22 cellular contexts compared by ENCODE assay signal in genomic region chr1:182056596-182057366, GRCh38. TPM values are rescaled to one million over a fixed set of nuclear protein-coding genes. Genes with fewer than 3 reads are reported as not detected.
DNase-seq lines count a peak whose midpoint lies in the region; ATAC-seq and TF ChIP-seq lines count a peak whose summit lies in the region.
"Had no signal": no experiment of that assay in that cellular context is flagged by ENCODE, and none has a peak within 500 bp of the region (broad histone marks: within the 10 kb centered on the region; RNA-seq: fewer than 3 reads in every experiment).

No MANE protein-coding gene starts in this region.

- TF ChIP-seq CTCF in endodermal cell (conservative IDR thresholded peaks at IDR 0.05) (peak; percentile 40), mucosa of descending colon (IDR thresholded peaks at IDR 0.05) (no peak), suprapubic skin (IDR thresholded peaks at IDR 0.05) (no peak)

- intact Hi-C loops in mucosa of descending colon (cut with DNase I, micrococcal nuclease): no loop called here

- H3K27ac ChIP-seq in endodermal cell (ENCODE audit: low read depth, low read length) (no peak overlapping the region), suprapubic skin (no peak overlapping the region)
- H3K27ac ChIP-seq: cardiac muscle cell, VCaP had no signal

- ATAC-seq in mucosa of descending colon (peak; percentile 65), GM21576 (IDR thresholded peaks at IDR 0.05; ENCODE audit: unreplicated experiment) (no peak)
- ATAC-seq: T-helper 17 cell had no signal

- H3K9ac ChIP-seq in endodermal cell (ENCODE audit: extremely low read depth, low read length, poor library complexity, severe bottlenecking): no peak overlapping the region

- peaks cover 36% of the 10 kb centered on the region for H3K27me3 Mint-ChIP-seq in activated CD4-positive, alpha-beta T cell treated with anti-CD3 and anti-CD28 coated beads, Interleukin-2, amount 10 ng/mL, durations not matched to agents 7 days and 5 days
- peaks cover 54% of the 10 kb centered on the region for H3K27me3 Mint-ChIP-seq in endodermal cell (ENCODE audit: insufficient read depth)

- peak; percentile 15 for DNase-seq in activated CD4-positive, alpha-beta T cell treated with anti-CD3 and anti-CD28 coated beads for 48 hours
- DNase-seq in activated CD4-positive, alpha-beta T cell treated with anti-CD3 and anti-CD28 coated beads, Interleukin-2, amount 10 ng/mL, durations not matched to agents 7 days and 5 days: no peak
- peak; percentile 44 for DNase-seq in H7
- peak; percentile 48 for DNase-seq in endodermal cell
- DNase-seq in mucosa of descending colon: peak in 2 of 3 donors; percentile 21 to 35
- DNase-seq in suprapubic skin (ENCODE audit: low spot score in 2 of 2): no peak
- DNase-seq in OCI-M1 (lab: John Stamatoyannopoulos, UW): no peak
- DNase-seq: activated CD8-positive, alpha-beta memory T cell treated with anti-CD3 and anti-CD28 coated beads for 24 hours; amygdala; BE2C; Caco-2; erythroblast; GOT3; NCI-H1417; NCI-H69; stimulated activated naive CD4-positive, alpha-beta T cell treated with Interleukin-2 at 50 U/mL for 16 hours; T-helper 17 cell had no signal

- POLR2A ChIA-PET in activated CD4-positive, alpha-beta T cell treated with anti-CD3 and anti-CD28 coated beads, Interleukin-2, amount 10 ng/mL, durations not matched to agents 7 days and 5 days (lab: Charles Lee): no interaction called here

- no peak for TF ChIP-seq EP300 in suprapubic skin (IDR thresholded peaks at IDR 0.05)

- no peaks in the 10 kb centered on the region for H3K9me3 Mint-ChIP-seq in activated CD4-positive, alpha-beta T cell treated with anti-CD3 and anti-CD28 coated beads, Interleukin-2, amount 10 ng/mL, durations not matched to agents 7 days and 5 days
- peaks cover 1% of the 10 kb centered on the region for H3K9me3 Mint-ChIP-seq in endodermal cell
- H3K9me3 Mint-ChIP-seq: type B pancreatic cell had no signal

- H3K36me3 ChIP-seq in H7 (replicated peaks; ENCODE audit: control insufficient read depth, insufficient read depth, low read length) (no peaks in the 10 kb centered on the region), endodermal cell (ENCODE audit: control insufficient read depth, insufficient read depth, low read length) (no peaks in the 10 kb centered on the region), mucosa of descending colon (ENCODE audit: low read depth) (no peaks in the 10 kb centered on the region), suprapubic skin (no peaks in the 10 kb centered on the region)
- H3K36me3 ChIP-seq: BE2C, cardiac muscle cell had no signal

- H3K4me3 ChIP-seq in H7 (ENCODE audit: insufficient read depth, low read depth, low read length): no peak overlapping the region
- H3K4me3 ChIP-seq in endodermal cell (ENCODE audit: low read length): no peak overlapping the region
- no peak overlapping the region for H3K4me3 ChIP-seq in mucosa of descending colon
- no peak overlapping the region for H3K4me3 ChIP-seq in suprapubic skin
- H3K4me3 ChIP-seq: cardiac muscle cell had no signal

- H3K27ac Mint-ChIP-seq in activated CD4-positive, alpha-beta T cell treated with anti-CD3 and anti-CD28 coated beads, Interleukin-2, amount 10 ng/mL, durations not matched to agents 7 days and 5 days: no peak overlapping the region
- no peak overlapping the region for H3K27ac Mint-ChIP-seq in endodermal cell
- H3K27ac Mint-ChIP-seq: T-helper 17 cell, type B pancreatic cell had no signal

- H3K9me3 ChIP-seq in endodermal cell (ENCODE audit: control insufficient read depth, low read length): no peaks in the 10 kb centered on the region
- no peaks in the 10 kb centered on the region for H3K9me3 ChIP-seq in mucosa of descending colon
- H3K9me3 ChIP-seq in suprapubic skin: no peaks in the 10 kb centered on the region
- H3K9me3 ChIP-seq: BE2C, Caco-2 had no signal

- no peak for TF ChIP-seq POLR2A in suprapubic skin (IDR thresholded peaks at IDR 0.05)

- H3K4me3 Mint-ChIP-seq in activated CD4-positive, alpha-beta T cell treated with anti-CD3 and anti-CD28 coated beads, Interleukin-2, amount 10 ng/mL, durations not matched to agents 7 days and 5 days: no peak overlapping the region
- H3K4me3 Mint-ChIP-seq in endodermal cell: peak overlapping the region; percentile 40
- H3K4me3 Mint-ChIP-seq: T-helper 17 cell, type B pancreatic cell had no signal

- 96 to 98% methylated on average over 45 to 80 of the region's 80 CpGs for WGBS in endodermal cell (ENCODE audit: insufficient coverage in 1 of 2, insufficient read length in 1 of 2), 2 experiments
- 55% methylated on average over 21 of the region's 80 CpGs for WGBS in suprapubic skin

- H3K4me1 Mint-ChIP-seq in activated CD4-positive, alpha-beta T cell treated with anti-CD3 and anti-CD28 coated beads, Interleukin-2, amount 10 ng/mL, durations not matched to agents 7 days and 5 days: peaks cover 5% of the 10 kb centered on the region
- peaks cover 6% of the 10 kb centered on the region for H3K4me1 Mint-ChIP-seq in endodermal cell

- H3K27me3 ChIP-seq in H7 (ENCODE audit: control insufficient read depth, insufficient read depth, low read length) (no peaks in the 10 kb centered on the region), endodermal cell (ENCODE audit: control insufficient read depth, insufficient read depth, low read length, poor library complexity, severe bottlenecking) (no peaks in the 10 kb centered on the region), suprapubic skin (peaks cover 21% of the 10 kb centered on the region)
- H3K27me3 ChIP-seq: BE2C, cardiac muscle cell had no signal

- no peaks in the 10 kb centered on the region for H3K36me3 Mint-ChIP-seq in activated CD4-positive, alpha-beta T cell treated with anti-CD3 and anti-CD28 coated beads, Interleukin-2, amount 10 ng/mL, durations not matched to agents 7 days and 5 days (ENCODE audit: low read depth)
- H3K36me3 Mint-ChIP-seq in endodermal cell (ENCODE audit: low read depth): no peaks in the 10 kb centered on the region

- H3K4me1 ChIP-seq in endodermal cell (ENCODE audit: control insufficient read depth, insufficient read depth, low read length) (no peaks in the 10 kb centered on the region), mucosa of descending colon (ENCODE audit: low read depth) (no peaks in the 10 kb centered on the region), suprapubic skin (peaks cover 3% of the 10 kb centered on the region)
- H3K4me1 ChIP-seq: BE2C, Caco-2 had no signal

- CTCF ChIA-PET in activated CD4-positive, alpha-beta T cell treated with anti-CD3 and anti-CD28 coated beads, Interleukin-2, amount 10 ng/mL, durations not matched to agents 7 days and 5 days (lab: Charles Lee): no interaction called here

RNA-seq across cellular contexts. Expression of gene ZNF648, which starts 4.7 kb away (rescaled TPM):
- not detected for total RNA-seq in activated CD4-positive, alpha-beta T cell treated with anti-CD3 and anti-CD28 coated beads, Interleukin-2, amount 10 ng/mL, durations not matched to agents 7 days and 5 days
- total RNA-seq in H7 (2014; rRNA removed; shearing (Covaris generic)): 0.21 and 0.26 TPM in 2 replicates
- total RNA-seq in endodermal cell: under 1 TPM in 1 of 2 donors, not detected in 1; 0.29 TPM
- 0.11 TPM for polyA plus RNA-seq in endodermal cell (2013, experiment 1 of 2)
- polyA plus RNA-seq in endodermal cell (2013, experiment 2 of 2): 0.25 TPM
- under 1 TPM in 1 of 3 donors, not detected in 2; 0.07 TPM for total RNA-seq in mucosa of descending colon
- total RNA-seq in suprapubic skin: under 1 TPM in 3 of 4 donors, not detected in 1; 0.13 to 0.89 (median 0.23) TPM
- total RNA-seq: Caco-2, osteocyte, T-helper 17 cell had no signal
- polyA plus RNA-seq: cardiac muscle cell had no signal

Comparison
In these comparisons a context has a peak if more than half of its experiments do, and no peak if none do; other contexts are left out.
1. DNase-seq: peak in activated CD4-positive, alpha-beta T cell treated with anti-CD3 and anti-CD28 coated beads for 48 hours (single experiment), H7 (single experiment), endodermal cell (single experiment) and mucosa of descending colon (2 of 3); none in activated CD4-positive, alpha-beta T cell treated with anti-CD3 and anti-CD28 coated beads, Interleukin-2, amount 10 ng/mL, durations not matched to agents 7 days and 5 days (single experiment), suprapubic skin (0 of 2) and OCI-M1 (single experiment).